ENCODE assay signal across 21 cellular contexts in the genomic region with DNA sequence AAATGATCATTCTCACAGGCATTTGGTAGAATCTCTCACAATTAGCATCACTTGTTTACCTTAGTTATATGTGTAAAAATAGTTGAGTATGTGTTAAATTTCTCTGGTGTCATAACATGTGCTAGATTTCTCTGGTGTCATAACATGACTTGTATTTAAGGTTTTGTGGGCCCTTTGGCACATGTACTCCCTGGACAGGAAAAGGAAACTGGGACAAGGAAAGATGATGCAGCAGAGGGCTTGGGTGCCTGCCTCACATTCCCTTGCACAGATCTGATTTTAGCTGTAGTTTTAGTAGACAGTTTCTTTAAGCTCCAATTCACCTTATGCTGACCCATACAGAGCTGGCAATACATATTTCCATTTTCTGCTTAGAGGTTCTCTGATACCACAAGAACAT.
DNase-seq lines count a peak whose midpoint lies in the region; ATAC-seq, FAIRE-seq and TF ChIP-seq lines count a peak whose summit lies in the region.
"Had no signal": no experiment of that assay in that cellular context is flagged by ENCODE, and none has a peak within 500 bp of the region (broad histone marks: within the 10 kb centered on the region; RNA-seq: fewer than 3 reads in every experiment).

No MANE protein-coding gene starts in this region.

- POLR2A ChIA-PET in endothelial cell of umbilical vein (lab: Charles Lee) = no interaction called here
- POLR2A ChIA-PET in A673 (lab: Charles Lee; ENCODE audit: low non-redundant PET) = no interaction called here

- CTCF ChIA-PET in endothelial cell of umbilical vein (lab: Charles Lee) = interaction anchor here (1.1 to 1.4 kb wide), 2 partner anchors 10 to 181 kb away, joined by 3 to 5 read pairs; no protein-coding TSS in a partner anchor
- CTCF ChIA-PET in A673 (lab: Charles Lee) = no interaction called here

- ATAC-seq in left ventricle myocardium superior (peak; percentile 45), Right ventricle myocardium superior (ENCODE audit: poor library complexity) (no peak), psoas muscle (peak; percentile 46 to 77 (median 72)), HG03354 (IDR thresholded peaks at IDR 0.05; ENCODE audit: poor library complexity, severe bottlenecking, unreplicated experiment) (no peak)
- ATAC-seq: Panc1 had no signal

- H3K4me2 ChIP-seq in endothelial cell of umbilical vein (ENCODE audit: insufficient read depth, low read length) = peak overlapping the region; percentile 39
- H3K4me2 ChIP-seq: BLaER1 treated with 17β-estradiol and CSF1 and Interleukin-3, amounts not matched to agents 10 nM and 100 nM; SK-N-SH had no signal

- no peak for DNase-seq in left ventricle myocardium superior
- DNase-seq in Right ventricle myocardium superior = no peak
- DNase-seq in endothelial cell of umbilical vein (ENCODE audit: low read depth, low spot score) = peak; percentile 44
- DNase-seq in psoas muscle = no peak
- DNase-seq in small intestine = no peak
- no peak for DNase-seq in stimulated activated CD4-positive, alpha-beta T cell treated with anti-CD3 and anti-CD28 coated beads, Interleukin-1b, Interleukin-23, amount 100 ng/mL, for 48 hours
- DNase-seq in A673 (ENCODE audit: low spot score) = no peak
- DNase-seq: 8988T; CD4-positive, alpha-beta T cell; H7; NCI-H1417 treated with DMSO at 0.1 percent for 48 hours; NCI-H187; NCI-H2081 treated with DMSO at 0.1 percent for 48 hours; NCI-H226; SIG-M5; SK-N-SH had no signal

- H3K9me1 ChIP-seq in endothelial cell of umbilical vein (replicated peaks; ENCODE audit: control insufficient read depth, extremely low read depth, insufficient read depth, low read length) = no peaks in the 10 kb centered on the region

- H3K4me1 ChIP-seq in endothelial cell of umbilical vein (ENCODE audit: control insufficient read depth, extremely low read depth, insufficient read depth, low read length) = peaks cover 18% of the 10 kb centered on the region
- H3K4me1 ChIP-seq in psoas muscle = peaks cover 17% of the 10 kb centered on the region
- no peaks in the 10 kb centered on the region for H3K4me1 ChIP-seq in small intestine (ENCODE audit: control insufficient read depth in 2 of 2, insufficient read depth in 1 of 2, low read depth in 1 of 2, low read length in 1 of 2)
- H3K4me1 ChIP-seq in A673 (ENCODE audit: insufficient read depth, low read length, poor library complexity, severe bottlenecking) = no peaks in the 10 kb centered on the region

- no peaks in the 10 kb centered on the region for H4K20me1 ChIP-seq in endothelial cell of umbilical vein (replicated peaks; ENCODE audit: control insufficient read depth, extremely low read depth, insufficient read depth, low read length)
- H4K20me1 ChIP-seq: BLaER1 treated with 17β-estradiol and CSF1 and Interleukin-3, amounts not matched to agents 10 nM and 100 nM had no signal

- TF ChIP-seq CTCF in endothelial cell of umbilical vein (IDR thresholded peaks at IDR 0.05; ENCODE audit: extremely low read depth in 1 of 2, insufficient read depth in 1 of 2, low read depth in 1 of 2, low read length in 2 of 2) (no peak), psoas muscle (IDR thresholded peaks at IDR 0.05) (no peak), A673 (conservative IDR thresholded peaks at IDR 0.05; ENCODE audit: low read depth, low read length) (no peak)

- FAIRE-seq in endothelial cell of umbilical vein (lab: Jason Lieb, UNC) = no peak
- no peak for FAIRE-seq in small intestine (lab: Jason Lieb, UNC)
- FAIRE-seq: GM18507 had no signal

- H3K36me3 ChIP-seq in endothelial cell of umbilical vein (ENCODE audit: control insufficient read depth in 2 of 2, extremely low read depth in 1 of 2, insufficient read depth in 2 of 2, low read length in 2 of 2) (no peaks in the 10 kb centered on the region), psoas muscle (ENCODE audit: insufficient read depth in 1 of 2, low read depth in 1 of 2) (no peaks in the 10 kb centered on the region), small intestine (ENCODE audit: control insufficient read depth in 2 of 2, insufficient read depth in 2 of 2, low read length in 2 of 2) (no peaks in the 10 kb centered on the region), A673 (ENCODE audit: insufficient read depth, low read length, poor library complexity, severe bottlenecking) (no peaks in the 10 kb centered on the region)
- H3K36me3 ChIP-seq: BLaER1 treated with 17β-estradiol and CSF1 and Interleukin-3, amounts not matched to agents 10 nM and 100 nM had no signal

- dilution Hi-C loops in endothelial cell of umbilical vein (cut with MboI; ENCODE audit: extremely low pct_ligation_motif_present, low sequenced_read_pairs) = no loop called here

- H3K27ac ChIP-seq in endothelial cell of umbilical vein (ENCODE audit: insufficient read depth, low read depth, low read length) (peak overlapping the region; percentile 60), psoas muscle (peak overlapping the region; percentile 56), small intestine (ENCODE audit: low read depth in 1 of 2, low read length in 1 of 2) (no peak overlapping the region), A673 (ENCODE audit: low read depth, low read length, poor library complexity, severe bottlenecking) (no peak overlapping the region)
- H3K27ac ChIP-seq: BLaER1 treated with 17β-estradiol and CSF1 and Interleukin-3, amounts not matched to agents 10 nM and 100 nM; RWPE1 had no signal

- no peaks in the 10 kb centered on the region for H3K79me2 ChIP-seq in endothelial cell of umbilical vein (ENCODE audit: control insufficient read depth, insufficient read depth, low read length)

- H3K4me3 ChIP-seq in endothelial cell of umbilical vein (replicated peaks in 1 of 3; ENCODE audit: insufficient read depth in 1 of 3, low read depth in 1 of 3, low read length in 3 of 3) (no peak overlapping the region), psoas muscle (no peak overlapping the region), small intestine (ENCODE audit: low read depth in 1 of 2, low read length in 2 of 2) (no peak overlapping the region), A673 (ENCODE audit: low read depth, low read length, poor library complexity, severe bottlenecking) (no peak overlapping the region)
- H3K4me3 ChIP-seq: BLaER1 treated with 17β-estradiol and CSF1 and Interleukin-3, amounts not matched to agents 10 nM and 100 nM had no signal

- peak overlapping the region; percentile 15 for H2AFZ ChIP-seq in endothelial cell of umbilical vein (ENCODE audit: low read depth, low read length)

- TF ChIP-seq POLR2A in endothelial cell of umbilical vein (IDR thresholded peaks at IDR 0.05; ENCODE audit: low read depth, low read length) = no peak

- intact Hi-C loops in left ventricle myocardium superior (cut with micrococcal nuclease) = no loop called here
- intact Hi-C loops in Right ventricle myocardium superior (cut with DNase I) = no loop called here
- intact Hi-C loops in endothelial cell of umbilical vein (cut with micrococcal nuclease) = loop anchor here (10.0 kb wide), 1 partner anchor 457 kb away; no protein-coding TSS in a partner anchor
- intact Hi-C loops in psoas muscle (cut with DNase I) = no loop called here
- intact Hi-C loops in A673 (cut with micrococcal nuclease; ENCODE audit: unreplicated experiment) = no loop called here

- BruUV-seq in endothelial cell of umbilical vein (replicated peaks; lab: Mats Ljungman, UMichigan) (no TSS peak), A673 (replicated peaks; lab: Mats Ljungman, UMichigan) (no TSS peak)

- H3K27me3 ChIP-seq in endothelial cell of umbilical vein (ENCODE audit: control insufficient read depth in 2 of 2, insufficient read depth in 2 of 2, low read length in 2 of 2) (no peaks in the 10 kb centered on the region), psoas muscle (ENCODE audit: insufficient read depth in 3 of 3, low read length in 2 of 3) (no peaks in the 10 kb centered on the region), small intestine (ENCODE audit: control insufficient read depth in 2 of 2, insufficient read depth in 2 of 2, low read length in 2 of 2) (no peaks in the 10 kb centered on the region), A673 (replicated peaks; ENCODE audit: insufficient read depth, low read depth, low read length, poor library complexity) (no peaks in the 10 kb centered on the region)
- H3K27me3 ChIP-seq: BLaER1 treated with 17β-estradiol and CSF1 and Interleukin-3, amounts not matched to agents 10 nM and 100 nM had no signal

- H3K9me3 ChIP-seq in endothelial cell of umbilical vein (replicated peaks; ENCODE audit: control insufficient read depth, insufficient read depth, low read length) (no peaks in the 10 kb centered on the region), psoas muscle (no peaks in the 10 kb centered on the region), small intestine (ENCODE audit: control insufficient read depth, low read depth) (no peaks in the 10 kb centered on the region), A673 (ENCODE audit: low read depth, low read length, poor library complexity, severe bottlenecking) (no peaks in the 10 kb centered on the region)
- H3K9me3 ChIP-seq: BLaER1 treated with 17β-estradiol and CSF1 and Interleukin-3, amounts not matched to agents 10 nM and 100 nM; SK-N-SH had no signal

- no peak overlapping the region for H3K9ac ChIP-seq in endothelial cell of umbilical vein (replicated peaks; ENCODE audit: extremely low read depth, insufficient read depth, low read length)
- H3K9ac ChIP-seq: BLaER1 treated with 17β-estradiol and CSF1 and Interleukin-3, amounts not matched to agents 10 nM and 100 nM; SK-N-SH had no signal

TF ChIP-seq in endothelial cell of umbilical vein, 7 proteins besides CTCF, POLR2A, EP300 and RAD21:
- TF ChIP-seq FOS (IDR thresholded peaks at IDR 0.05; ENCODE audit: borderline replicate concordance, insufficient read depth, low read length) = no peak
- no peak for TF ChIP-seq MYC (IDR thresholded peaks at IDR 0.05; ENCODE audit: low read depth, low read length)
- TF ChIP-seq JUN (IDR thresholded peaks at IDR 0.05; ENCODE audit: borderline replicate concordance, insufficient read depth, insufficient read length, low read depth) = no peak
- no peak for TF ChIP-seq POLR2AphosphoS5 (IDR thresholded peaks at IDR 0.05; ENCODE audit: insufficient read depth, low read depth, low read length)
- no peak for TF ChIP-seq GATA2 (IDR thresholded peaks at IDR 0.05; ENCODE audit: insufficient read depth, insufficient read length, low read depth, low read length)
- TF ChIP-seq, protein P1, sequence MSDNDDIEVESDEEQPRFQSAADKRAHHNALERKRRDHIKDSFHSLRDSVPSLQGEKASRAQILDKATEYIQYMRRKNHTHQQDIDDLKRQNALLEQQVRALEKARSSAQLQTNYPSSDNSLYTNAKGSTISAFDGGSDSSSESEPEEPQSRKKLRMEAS (IDR thresholded peaks at IDR 0.05; ENCODE audit: insufficient read depth, insufficient read length) = no peak
- no peak for TF ChIP-seq EZH2 (IDR thresholded peaks at IDR 0.05; ENCODE audit: borderline replicate concordance, low read depth, low read length, severe bottlenecking)

Comparison
In these comparisons a context has a peak if more than half of its experiments do, and no peak if none do; other contexts are left out.
1. ATAC-seq: peak in left ventricle myocardium superior (single experiment) and psoas muscle (4 of 4); none in Right ventricle myocardium superior (single experiment) and HG03354 (single experiment).
2. H3K27ac ChIP-seq: peak in endothelial cell of umbilical vein (single experiment) and psoas muscle (single experiment); none in small intestine (0 of 2) and A673 (single experiment).